ENCODE assay signal across 9 cellular contexts in the genomic region with DNA sequence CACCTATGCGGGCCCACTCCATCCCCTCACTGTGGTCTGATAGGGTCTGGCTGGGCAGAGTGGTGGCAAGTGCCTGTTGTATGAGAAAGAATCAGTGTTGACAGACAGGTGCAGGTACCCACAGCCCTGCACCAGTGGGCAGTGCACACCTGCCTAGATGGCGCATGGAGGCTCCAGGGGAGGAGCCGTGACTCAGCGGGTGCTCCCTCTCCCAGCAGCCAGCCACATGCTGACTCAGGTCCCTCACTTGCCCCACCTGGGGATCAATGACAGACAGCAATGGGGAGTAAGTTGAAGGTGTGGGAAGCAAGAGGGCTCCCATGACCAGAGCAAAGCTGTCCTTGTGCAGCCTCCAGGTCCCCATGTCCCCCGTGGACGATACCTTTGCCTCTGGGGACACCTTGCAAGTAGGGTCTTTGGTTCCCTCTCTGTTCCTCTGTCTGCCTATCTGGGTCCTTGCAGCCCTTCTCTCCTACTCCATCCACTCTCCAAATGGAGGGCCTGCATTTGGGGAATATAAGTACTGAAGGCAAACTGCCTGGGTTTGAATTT. TPM values are rescaled to one million over a fixed set of nuclear protein-coding genes. Genes with fewer than 3 reads are reported as not detected.
"Had no signal": no experiment of that assay in that cellular context is flagged by ENCODE, and none has a peak within 500 bp of the region (broad histone marks: within the 10 kb centered on the region; RNA-seq: fewer than 3 reads in every experiment).

No MANE protein-coding gene starts in this region.

RNA-seq across cellular contexts. Expression of a gene that starts 24.6 kb away (rescaled TPM):
- total RNA-seq: frontal cortex, glomerular endothelial cell, left ventricle myocardium inferior, occipital lobe, progenitor cell of endocrine pancreas, temporal lobe, ureter had no signal
- polyA plus RNA-seq: heart left ventricle, right cardiac atrium had no signal
